ENCODE assay signal across 28 cellular contexts in the genomic region with DNA sequence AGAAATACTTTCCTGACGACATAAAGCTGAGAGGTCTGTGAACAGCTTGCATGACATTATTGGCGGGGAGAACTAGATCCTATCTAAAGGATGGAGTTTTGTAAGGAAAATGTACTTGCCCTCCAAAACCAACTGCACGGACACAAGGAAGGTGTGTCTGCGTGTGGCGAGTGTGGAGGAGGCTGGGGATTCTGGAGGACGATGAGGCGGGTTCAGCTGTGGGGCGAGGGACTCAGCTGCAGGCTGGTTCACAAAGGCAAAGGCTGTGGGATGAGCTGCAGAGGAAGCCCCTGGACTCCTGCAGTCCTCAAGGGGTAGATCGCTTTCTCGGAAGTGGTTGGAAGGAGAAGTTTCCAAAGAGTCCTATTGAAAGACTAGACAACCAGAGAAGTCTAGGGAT.
"Had no signal": no experiment of that assay in that cellular context is flagged by ENCODE, and none has a peak within 500 bp of the region (broad histone marks: within the 10 kb centered on the region; RNA-seq: fewer than 3 reads in every experiment).

No MANE protein-coding gene starts in this region.

- ATAC-seq: stimulated activated effector memory CD8-positive, alpha-beta T cell treated with anti-CD3 and anti-CD28 coated beads, Interleukin-12 subunit alpha, Interleukin-12 subunit beta, amount 100 ng/mL, for 72 hours; stimulated activated memory B cell treated with anti-CD40 and anti-IgM and Interleukin-4, amounts not matched to agents 10 μg/mL and 1 μg/mL and 100 μg/mL, for 72 hours; stimulated activated naive B cell treated with anti-CD40 and anti-IgM and Interleukin-4, amounts not matched to agents 10 μg/mL and 1 μg/mL and 100 μg/mL, for 72 hours; stimulated activated naive CD8-positive, alpha-beta T cell treated with anti-CD3 and anti-CD28 coated beads, Interleukin-15, amount 100 ng/mL, for 72 hours; stimulated activated naive CD8-positive, alpha-beta T cell treated with anti-CD3 and anti-CD28 coated beads, Interleukin-15, Interleukin-2, amounts not matched to agents 100 U/mL and 50 U/mL, for 24 hours; upper lobe of right lung had no signal

- H3K4me3 ChIP-seq: stomach, suprapubic skin, testis, thoracic aorta, thyroid gland, tibial artery, tibial nerve, transverse colon, upper lobe of left lung, upper lobe of right lung, vagina had no signal

- H3K4me3 Mint-ChIP-seq: stimulated activated effector memory CD8-positive, alpha-beta T cell treated with anti-CD3 and anti-CD28 coated beads, Interleukin-12 subunit alpha, Interleukin-12 subunit beta, amount 100 ng/mL, for 72 hours; stimulated activated memory B cell treated with anti-CD40 and anti-IgM and Interleukin-4, amounts not matched to agents 10 μg/mL and 1 μg/mL and 100 μg/mL, for 72 hours; stimulated activated naive B cell treated with anti-CD40 and anti-IgM and Interleukin-4, amounts not matched to agents 10 μg/mL and 1 μg/mL and 100 μg/mL, for 72 hours; stimulated activated naive CD8-positive, alpha-beta T cell treated with anti-CD3 and anti-CD28 coated beads, Interleukin-15, amount 100 ng/mL, for 72 hours; stimulated activated naive CD8-positive, alpha-beta T cell treated with anti-CD3 and anti-CD28 coated beads, Interleukin-15, Interleukin-2, amounts not matched to agents 100 ng/mL and 50 ng/mL, for 24 hours; type B pancreatic cell had no signal

- DNase-seq: stimulated activated CD4-positive, alpha-beta T cell treated with anti-CD3 and anti-CD28 coated beads, Interleukin-2, amount 100 ng/mL, for 24 hours; stimulated activated CD4-positive, alpha-beta T cell treated with anti-CD3 and anti-CD28 coated beads, Interleukin-2, amount 100 ng/mL, for 48 hours; stimulated activated CD4-positive, alpha-beta T cell treated with anti-CD3 and anti-CD28 coated beads, Interleukin-4, amount 100 ng/mL, for 1 hour; stimulated activated CD4-positive, alpha-beta T cell treated with anti-CD3 and anti-CD28 coated beads, Interleukin-4, amount 100 ng/mL, for 24 hours; stimulated activated CD4-positive, alpha-beta T cell treated with anti-CD3 and anti-CD28 coated beads, Interleukin-4, amount 100 ng/mL, for 4 hours; stimulated activated CD8-positive, alpha-beta memory T cell treated with anti-CD3 and anti-CD28 coated beads, Interleukin-4, amount 100 ng/mL, for 48 hours; stimulated activated naive B cell treated with anti-CD40 and anti-IgM and Interleukin-4, amounts not matched to agents 10 μg/mL and 1 μg/mL and 100 μg/mL, for 72 hours; stimulated activated naive CD4-positive, alpha-beta T cell; stimulated activated naive CD4-positive, alpha-beta T cell treated with Interleukin-2 at 50 U/mL for 16 hours; stimulated activated naive CD8-positive, alpha-beta T cell treated with anti-CD3 and anti-CD28 coated beads, Interleukin-15, amount 100 ng/mL, for 72 hours; stimulated activated naive CD8-positive, alpha-beta T cell treated with anti-CD3 and anti-CD28 coated beads, Interleukin-15, Interleukin-2, amounts not matched to agents 100 U/mL and 50 U/mL, for 24 hours; stomach; substantia nigra; testis; thyroid gland; tibial artery; transverse colon; upper lobe of left lung; upper lobe of right lung had no signal

- FAIRE-seq: urothelium cell line had no signal

- H3K36me3 ChIP-seq: stomach, suprapubic skin, thoracic aorta, thyroid gland, tibial artery, tibial nerve, transverse colon, upper lobe of left lung, upper lobe of right lung, vagina had no signal

- H3K27me3 ChIP-seq: testis, thyroid gland, tibial artery, tibial nerve, transverse colon, upper lobe of left lung, upper lobe of right lung, vagina had no signal

- H3K36me3 Mint-ChIP-seq: stimulated activated effector memory CD8-positive, alpha-beta T cell treated with anti-CD3 and anti-CD28 coated beads, Interleukin-12 subunit alpha, Interleukin-12 subunit beta, amount 100 ng/mL, for 72 hours; stimulated activated memory B cell treated with anti-CD40 and anti-IgM and Interleukin-4, amounts not matched to agents 10 μg/mL and 1 μg/mL and 100 μg/mL, for 72 hours; stimulated activated naive B cell treated with anti-CD40 and anti-IgM and Interleukin-4, amounts not matched to agents 10 μg/mL and 1 μg/mL and 100 μg/mL, for 72 hours; type B pancreatic cell had no signal

- H3K4me1 Mint-ChIP-seq: stimulated activated memory B cell treated with anti-CD40 and anti-IgM and Interleukin-4, amounts not matched to agents 10 μg/mL and 1 μg/mL and 100 μg/mL, for 72 hours; stimulated activated naive B cell treated with anti-CD40 and anti-IgM and Interleukin-4, amounts not matched to agents 10 μg/mL and 1 μg/mL and 100 μg/mL, for 72 hours had no signal

- H3K4me1 ChIP-seq: stomach, suprapubic skin, testis, thyroid gland, tibial artery, tibial nerve, transverse colon, upper lobe of left lung, upper lobe of right lung, vagina had no signal

- H3K27ac Mint-ChIP-seq: stimulated activated effector memory CD8-positive, alpha-beta T cell treated with anti-CD3 and anti-CD28 coated beads, Interleukin-12 subunit alpha, Interleukin-12 subunit beta, amount 100 ng/mL, for 72 hours; stimulated activated memory B cell treated with anti-CD40 and anti-IgM and Interleukin-4, amounts not matched to agents 10 μg/mL and 1 μg/mL and 100 μg/mL, for 72 hours; stimulated activated naive B cell treated with anti-CD40 and anti-IgM and Interleukin-4, amounts not matched to agents 10 μg/mL and 1 μg/mL and 100 μg/mL, for 72 hours; stimulated activated naive CD8-positive, alpha-beta T cell treated with anti-CD3 and anti-CD28 coated beads, Interleukin-15, Interleukin-2, amounts not matched to agents 100 ng/mL and 50 ng/mL, for 24 hours; type B pancreatic cell had no signal

- H3K9me3 Mint-ChIP-seq: stimulated activated effector memory CD8-positive, alpha-beta T cell treated with anti-CD3 and anti-CD28 coated beads, Interleukin-12 subunit alpha, Interleukin-12 subunit beta, amount 100 ng/mL, for 72 hours; stimulated activated memory B cell treated with anti-CD40 and anti-IgM and Interleukin-4, amounts not matched to agents 10 μg/mL and 1 μg/mL and 100 μg/mL, for 72 hours; stimulated activated naive B cell treated with anti-CD40 and anti-IgM and Interleukin-4, amounts not matched to agents 10 μg/mL and 1 μg/mL and 100 μg/mL, for 72 hours; stimulated activated naive CD8-positive, alpha-beta T cell treated with anti-CD3 and anti-CD28 coated beads, Interleukin-15, amount 100 ng/mL, for 72 hours; stimulated activated naive CD8-positive, alpha-beta T cell treated with anti-CD3 and anti-CD28 coated beads, Interleukin-15, Interleukin-2, amounts not matched to agents 100 ng/mL and 50 ng/mL, for 24 hours; type B pancreatic cell had no signal

- H3K27me3 Mint-ChIP-seq: stimulated activated naive CD8-positive, alpha-beta T cell treated with anti-CD3 and anti-CD28 coated beads, Interleukin-15, amount 100 ng/mL, for 72 hours; stimulated activated naive CD8-positive, alpha-beta T cell treated with anti-CD3 and anti-CD28 coated beads, Interleukin-15, Interleukin-2, amounts not matched to agents 100 ng/mL and 50 ng/mL, for 24 hours had no signal

- H3K9me3 ChIP-seq: stomach, suprapubic skin, testis, thoracic aorta, thyroid gland, tibial artery, tibial nerve, transverse colon, upper lobe of left lung, upper lobe of right lung, vagina had no signal

- H3K27ac ChIP-seq: stomach, suprapubic skin, testis, thoracic aorta, thyroid gland, tibial artery, tibial nerve, transverse colon, upper lobe of left lung, upper lobe of right lung, vagina had no signal
